10 cellular contexts compared by ENCODE assay signal in the genomic region with DNA sequence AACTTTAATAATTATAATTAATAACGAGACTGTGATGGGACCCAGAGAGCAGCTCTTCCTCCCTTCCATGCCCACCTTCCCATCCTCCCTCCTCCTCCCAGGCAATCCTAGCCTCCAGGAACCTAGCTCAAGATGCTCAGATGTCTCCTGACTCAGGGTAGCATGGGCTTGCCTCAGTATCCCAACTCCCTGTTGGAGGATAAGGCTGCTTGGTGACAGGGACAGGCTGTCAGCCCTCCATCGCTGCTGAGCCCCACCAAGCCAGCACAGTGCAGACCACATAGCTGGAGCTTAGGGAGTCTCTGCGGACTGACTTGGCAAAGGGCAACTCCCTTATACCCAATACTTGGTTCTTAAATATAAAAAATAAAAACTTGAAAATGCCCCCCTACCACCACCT. TPM values are rescaled to one million over a fixed set of nuclear protein-coding genes. Genes with fewer than 3 reads are reported as not detected.
DNase-seq lines count a peak whose midpoint lies in the region; ATAC-seq, FAIRE-seq and TF ChIP-seq lines count a peak whose summit lies in the region.
"Had no signal": no experiment of that assay in that cellular context is flagged by ENCODE, and none has a peak within 500 bp of the region (broad histone marks: within the 10 kb centered on the region; RNA-seq: fewer than 3 reads in every experiment).

No MANE protein-coding gene starts in this region.

- no peak overlapping the region for H3K4me3 Mint-ChIP-seq in GM23338

- ATAC-seq in GM23338 (no peak), GM12878 (no peak), mucosa of descending colon (no peak), HG02973 (IDR thresholded peaks at IDR 0.05; ENCODE audit: unreplicated experiment) (no peak)

- CTCF ChIA-PET in AG04450 (lab: Charles Lee) (no interaction called here), GM12878 (lab: Yijun Ruan, JAX) (interaction anchor here (0.9 to 2.0 kb wide), 7 partner anchors 9 to 305 kb away, joined by 3 to 9 read pairs (median 3); no protein-coding TSS in a partner anchor)

- 0 out of 2 replicates have a peak, but pooled peaks cover 5% of the 10 kb centered on the region for H3K36me3 ChIP-seq in GM23338 (ENCODE audit: insufficient read depth)
- H3K36me3 ChIP-seq in GM12878 (ENCODE audit: control insufficient read depth in 2 of 2, insufficient read depth in 2 of 2, low read length in 1 of 2), result peaks cover 15 to 22% of the 10 kb centered on the region in 2 experiments; a peak in 3 of 4 replicates
- H3K36me3 ChIP-seq in neutrophil, result peaks cover 35% of the 10 kb centered on the region
- no peaks in the 10 kb centered on the region for H3K36me3 ChIP-seq in mucosa of descending colon (ENCODE audit: low read depth)

- TF ChIP-seq POLR2A in GM12878 (IDR thresholded peaks at IDR 0.05; ENCODE audit: low read depth, low read length) (0 out of 2 replicates have a peak, but pooled peaks have one; percentile 39), lower leg skin (IDR thresholded peaks at IDR 0.05) (no peak)

- no peak for TF ChIP-seq EP300 in GM12878 (IDR thresholded peaks at IDR 0.05; ENCODE audit: borderline replicate concordance in 1 of 2, control insufficient read depth in 1 of 2, low read depth in 2 of 2, low read length in 2 of 2)

- SMC1A ChIA-PET in GM12878 (lab: Charles Lee; ENCODE audit: uncharacterized antibody, unreplicated experiment), result interaction anchor here (0.8 to 1.8 kb wide), 3 partner anchors 10 to 37 kb away, joined by 3 to 10 read pairs (median 3); no protein-coding TSS in a partner anchor

- H3K9me2 ChIP-seq in GM23338 (ENCODE audit: insufficient read depth), result no peaks in the 10 kb centered on the region

- no peak for TF ChIP-seq CTCF in AG04450 (IDR thresholded peaks at IDR 0.05; ENCODE audit: low read depth, low read length)
- no peak for TF ChIP-seq CTCF in GM23338 (conservative IDR thresholded peaks at IDR 0.05; ENCODE audit: low read depth in 2 of 2)
- no peak for TF ChIP-seq CTCF in GM12878 (IDR thresholded peaks at IDR 0.05 in 2 of 3, conservative IDR thresholded peaks at IDR 0.05 in 1 of 3; ENCODE audit: control insufficient read depth in 2 of 3, extremely low read depth in 1 of 3, insufficient read depth in 1 of 3, low read depth in 3 of 3, low read length in 3 of 3)
- no peak for TF ChIP-seq CTCF in neutrophil (IDR thresholded peaks at IDR 0.05)
- no peak for TF ChIP-seq CTCF in mucosa of descending colon (IDR thresholded peaks at IDR 0.05)
- TF ChIP-seq CTCF in lower leg skin (IDR thresholded peaks at IDR 0.05), result no peak

- no peaks in the 10 kb centered on the region for H3K27me3 ChIP-seq in AG04450 (ENCODE audit: control insufficient read depth, insufficient read depth, low read length)
- H3K27me3 ChIP-seq in GM23338 (ENCODE audit: insufficient read depth), result no peaks in the 10 kb centered on the region
- H3K27me3 ChIP-seq in GM12878 (replicated peaks in 1 of 2; ENCODE audit: control insufficient read depth in 2 of 2, insufficient read depth in 2 of 2, low read length in 1 of 2), result no peaks in the 10 kb centered on the region
- H3K27me3 ChIP-seq in neutrophil, result no peaks in the 10 kb centered on the region

- H3K9me3 ChIP-seq in AG04450 (ENCODE audit: control insufficient read depth, insufficient read depth, low read length), result no peaks in the 10 kb centered on the region
- H3K9me3 ChIP-seq in GM12878 (replicated peaks; ENCODE audit: control insufficient read depth, insufficient read depth, low read length), result no peaks in the 10 kb centered on the region
- H3K9me3 ChIP-seq in neutrophil, result no peaks in the 10 kb centered on the region
- H3K9me3 ChIP-seq in mucosa of descending colon, result no peaks in the 10 kb centered on the region

- TF ChIP-seq RAD21 in GM12878 (IDR thresholded peaks at IDR 0.05; ENCODE audit: insufficient read depth, low read depth, low read length), result no peak

- POLR2A ChIA-PET in AG04450 (lab: Yijun Ruan, JAX) (interaction anchor here (0.7 to 3.6 kb wide), 5 partner anchors 8 to 95 kb away, joined by 4 to 30 read pairs (median 5); no protein-coding TSS in a partner anchor), GM12878 (lab: Charles Lee) (interaction anchor here (0.6 to 2.6 kb wide), 4 partner anchors 9 to 151 kb away, joined by 3 to 13 read pairs (median 6); no protein-coding TSS in a partner anchor)

- DNase-seq in AG04450 (ENCODE audit: low read depth, low spot score), result no peak
- no peak for DNase-seq in GM23338 (ENCODE audit: low spot score)
- no peak for DNase-seq in GM12878 (ENCODE audit: low read depth, low spot score)
- no peak for DNase-seq in NCI-H774 (lab: John Stamatoyannopoulos, UW)
- no peak for DNase-seq in mucosa of descending colon
- no peak for DNase-seq in lower leg skin (ENCODE audit: low spot score in 2 of 2)
- DNase-seq: Calu3, MV-4-11 had no signal

- intact Hi-C loops in GM12878 (cut with micrococcal nuclease; ENCODE audit: unreplicated experiment), result no loop called here
- intact Hi-C loops in mucosa of descending colon (cut with DNase I, micrococcal nuclease), result no loop called here
- intact Hi-C loops in lower leg skin (cut with DNase I; ENCODE audit: low total_unique reads), result no loop called here

- H3K79me2 ChIP-seq in GM23338 (replicated peaks; ENCODE audit: insufficient read depth), result peaks cover 100% of the 10 kb centered on the region
- peaks cover 94% of the 10 kb centered on the region for H3K79me2 ChIP-seq in GM12878 (ENCODE audit: control insufficient read depth, insufficient read depth, low read length)

- peak overlapping the region; percentile 31 for H3K27ac ChIP-seq in AG04450 (ENCODE audit: low read depth, low read length)
- H3K27ac ChIP-seq in GM23338 (ENCODE audit: low read depth), result peak overlapping the region; percentile 26; the same call in 1 of the 2 replicates
- H3K27ac ChIP-seq in GM12878 (ENCODE audit: control insufficient read depth, insufficient read depth), result peak overlapping the region; percentile 33; the same call in 1 of the 2 replicates
- H3K27ac ChIP-seq in neutrophil, result peak overlapping the region; percentile 99

- H3K36me3 Mint-ChIP-seq in GM23338 (ENCODE audit: low read depth), result peaks cover 35% of the 10 kb centered on the region

- H3F3A ChIP-seq in GM23338 (replicated peaks; ENCODE audit: low read depth), result peaks cover 7% of the 10 kb centered on the region; the same call in 1 of the 2 replicates

- peaks cover 67% of the 10 kb centered on the region for H3K4me1 ChIP-seq in GM23338 (ENCODE audit: insufficient read depth)
- peaks cover 84% of the 10 kb centered on the region for H3K4me1 ChIP-seq in GM12878 (ENCODE audit: control insufficient read depth, insufficient read depth, low read length)
- H3K4me1 ChIP-seq in neutrophil (ENCODE audit: control insufficient read depth in 1 of 2, insufficient read depth in 1 of 2, low read depth in 1 of 2, low read length in 1 of 2), result peaks cover 99 to 100% of the 10 kb centered on the region in 2 experiments
- H3K4me1 ChIP-seq in mucosa of descending colon (ENCODE audit: low read depth), result peaks cover 84% of the 10 kb centered on the region

- RAD21 ChIA-PET in GM12878 (lab: Charles Lee; ENCODE audit: unreplicated experiment), result interaction anchor here (0.7 to 2.2 kb wide), 4 partner anchors 9 to 45 kb away, joined by 3 to 11 read pairs (median 7); no protein-coding TSS in a partner anchor

- 22% methylated on average over 3 of the region's 3 CpGs for WGBS in GM12878 (ENCODE audit: insufficient coverage, insufficient replicate concordance, low lambda C conversion rate, missing lambda C conversion rate)
- WGBS in lower leg skin, 2 donors, result 80 to 87% methylated on average over 3 of the region's 3 CpGs

- peaks cover 10% of the 10 kb centered on the region for H3K27me3 Mint-ChIP-seq in GM23338 (ENCODE audit: insufficient read depth, low read depth, poor library complexity)

- H3K4me1 Mint-ChIP-seq in GM23338, result peaks cover 62% of the 10 kb centered on the region

- peaks cover 56% of the 10 kb centered on the region for H4K20me1 ChIP-seq in GM23338 (replicated peaks; ENCODE audit: insufficient read depth)
- H4K20me1 ChIP-seq in GM12878 (ENCODE audit: control insufficient read depth, insufficient read depth), result peaks cover 10% of the 10 kb centered on the region

- no peak overlapping the region for H3K4me3 ChIP-seq in AG04450 (ENCODE audit: low read depth, low read length)
- no peak overlapping the region for H3K4me3 ChIP-seq in GM23338
- no peak overlapping the region for H3K4me3 ChIP-seq in GM12878
- H3K4me3 ChIP-seq in neutrophil (ENCODE audit: low read depth in 1 of 2, low read length in 1 of 2), result peak overlapping the region in 1 of 2 experiments; percentile 64
- no peak overlapping the region for H3K4me3 ChIP-seq in mucosa of descending colon
- no peak overlapping the region for H3K4me3 ChIP-seq in lower leg skin (ENCODE audit: low read depth, poor library complexity, severe bottlenecking)

- H3K4me2 ChIP-seq in GM23338 (no peak overlapping the region), GM12878 (ENCODE audit: control insufficient read depth, insufficient read depth) (no peak overlapping the region)

- no peak overlapping the region for H2AFZ ChIP-seq in GM23338
- H2AFZ ChIP-seq in GM12878 (ENCODE audit: control insufficient read depth, low read depth, low read length), result no peak overlapping the region

- in situ Hi-C loops in GM12878 (cut with MboI), result no loop called here

- no peak for FAIRE-seq in GM12878 (lab: Jason Lieb, UNC)

- H3K9me3 Mint-ChIP-seq in GM23338, result no peaks in the 10 kb centered on the region

- peak overlapping the region; percentile 67; the same call in 1 of the 2 replicates for H3K27ac Mint-ChIP-seq in GM23338

- H3K9ac ChIP-seq in GM12878 (ENCODE audit: control insufficient read depth, insufficient read depth, low read length), result no peak overlapping the region

- BruUV-seq in GM12878 (replicated peaks; lab: Mats Ljungman, UMichigan), result no TSS peak

RNA-seq across cellular contexts. Expression of a gene that starts 11.5 kb away (rescaled TPM):
- polyA plus RNA-seq in AG04450 (2011; rRNA removed), result 338 and 432 TPM in 2 replicates
- 1,487 and 1,729 TPM in 2 replicates for polyA minus RNA-seq in AG04450 (2011; rRNA and poly(A)+ RNA removed)
- 204 and 233 TPM in 2 replicates for total RNA-seq in GM23338 (2014; rRNA removed; shearing (Covaris generic))
- polyA plus RNA-seq in GM23338 (2016; fragmentation: Nextera tagmentation; extraction: Ambion mirVana), result 55.4 and 58.4 TPM in 2 replicates
- total RNA-seq in GM12878 (2013; cell fraction: nucleolus; rRNA removed), result 209 and 215 TPM in 2 replicates
- 185 and 216 TPM in 2 replicates for total RNA-seq in GM12878 (2014; rRNA removed)
- 82.8 and 83.1 TPM in 2 replicates for total RNA-seq in GM12878 (2014; rRNA removed; fragmentation: Illumina TruSeq; extraction: Trizol)
- total RNA-seq in GM12878 (2021), result 497 and 525 TPM in 2 replicates
- polyA plus RNA-seq in GM12878 (2011; ENCODE audit: low read depth), result 79.9 TPM
- polyA plus RNA-seq in GM12878 (2011; rRNA removed), result 42.4 and 98.6 TPM in 2 replicates
- 51.0 and 59.8 TPM in 2 replicates for polyA plus RNA-seq in GM12878 (2011; cell fraction: cytosol; rRNA removed)
- 91.7 and 127 TPM in 2 replicates for polyA plus RNA-seq in GM12878 (2011; cell fraction: nucleus; rRNA removed)
- polyA plus RNA-seq in GM12878 (2012), result 154 and 166 TPM in 2 replicates
- polyA plus RNA-seq in GM12878 (2014; fragmentation: Illumina TruSeq; extraction: Trizol), result 123 and 125 TPM in 2 replicates
- polyA plus RNA-seq in GM12878 (2014; fragmentation: Nextera tagmentation; extraction: Ambion mirVana), result 1 to 10 TPM; 5.1 to 8.1 TPM
- polyA plus RNA-seq in GM12878 (2014; rRNA removed), result 165 and 198 TPM in 2 replicates
- polyA plus RNA-seq in GM12878 (2016; fragmentation: Nextera tagmentation; extraction: Ambion mirVana), result 100 to 1,000 TPM; 228 to 236 TPM
- 168 and 298 TPM in 2 replicates for polyA minus RNA-seq in GM12878 (2011; rRNA and poly(A)+ RNA removed)
- 91.7 and 100 TPM in 2 replicates for polyA minus RNA-seq in GM12878 (2011; cell fraction: cytosol; rRNA and poly(A)+ RNA removed)
- polyA minus RNA-seq in GM12878 (2011; cell fraction: nucleus; rRNA and poly(A)+ RNA removed), result 54.6 and 83.0 TPM in 2 replicates
- total RNA-seq in mucosa of descending colon, result 100 to 1,000 TPM; 501 to 831 (median 599) TPM
- 100 to 1,000 TPM; 258 to 335 (median 307) TPM for total RNA-seq in lower leg skin

Comparison
In these comparisons a context has a peak if more than half of its experiments do, and no peak if none do; other contexts are left out.
1. H3K27ac ChIP-seq: peak in every context shown above with its lines; median percentile 99 in neutrophil; 33 in GM12878; 31 in AG04450; 26 in GM23338.